Comparison of ENCODE assay signal across 8 cellular contexts in the genomic region with DNA sequence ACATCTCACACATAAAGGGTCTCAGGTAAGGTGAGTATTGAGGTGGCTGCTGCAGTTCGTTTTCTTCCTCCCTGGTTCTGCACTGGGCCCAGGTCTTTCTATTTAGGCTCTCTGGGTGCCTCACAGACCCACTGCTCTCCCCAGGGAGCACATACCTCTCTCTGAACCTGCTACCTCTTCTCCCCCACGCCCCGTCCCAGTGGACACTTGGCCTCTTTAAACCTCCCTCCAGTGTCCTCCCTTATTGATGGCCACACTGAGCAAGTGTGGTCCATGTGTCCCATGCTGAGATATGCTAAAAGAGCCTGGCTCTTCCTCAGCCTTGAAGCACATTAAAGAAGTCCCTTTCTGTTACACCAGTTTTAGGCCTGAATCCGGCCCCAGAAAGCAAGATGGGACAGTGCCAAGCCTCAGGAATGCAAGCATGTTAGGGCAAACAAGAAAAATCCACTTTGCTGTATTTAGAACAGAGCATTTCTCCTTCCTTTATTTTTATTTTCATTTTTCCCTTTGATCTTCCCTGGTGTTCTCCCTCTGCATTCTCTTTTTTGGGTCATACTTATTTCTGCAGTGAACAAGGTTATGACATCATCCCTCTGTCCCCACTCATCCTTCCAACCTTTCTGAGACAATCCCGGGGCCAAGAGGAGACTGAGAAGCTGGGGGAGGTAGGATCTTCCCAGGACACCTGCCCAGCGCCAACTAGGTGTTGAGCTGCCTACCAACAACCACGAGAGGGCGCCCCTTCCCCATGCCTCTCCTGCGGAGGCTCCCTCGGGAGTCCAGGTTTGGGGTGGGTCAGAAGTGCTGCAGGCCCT. TPM values are rescaled to one million over a fixed set of nuclear protein-coding genes. Genes with fewer than 3 reads are reported as not detected.
DNase-seq lines count a peak whose midpoint lies in the region; ATAC-seq and TF ChIP-seq lines count a peak whose summit lies in the region.

No MANE protein-coding gene starts in this region.

- intact Hi-C loops in left lung (cut with DNase I) = loop anchor here in 1 of 2 donors (10.0 kb wide), 1 partner anchor 182 kb away; no protein-coding TSS in a partner anchor

- ATAC-seq in HG02885 (IDR thresholded peaks at IDR 0.05; ENCODE audit: poor library complexity, unreplicated experiment) = peak; percentile 32
- peak; percentile 96 for ATAC-seq in left lung
- ATAC-seq in GM19328 (IDR thresholded peaks at IDR 0.05; ENCODE audit: unreplicated experiment) = no peak

- H3K27ac ChIP-seq in left lung = peak overlapping the region in 1 of 2 donors; percentile 74

- TF ChIP-seq CTCF in choroid plexus epithelial cell (conservative IDR thresholded peaks at IDR 0.05; ENCODE audit: low read depth, low read length) (peak; percentile 99), left lung (IDR thresholded peaks at IDR 0.05) (peak; percentile 87 to 94)

- H3K27me3 ChIP-seq in left lung = no peaks in the 10 kb centered on the region

- H3K9me3 ChIP-seq in left lung = no peaks in the 10 kb centered on the region

- no peak overlapping the region for H3K4me3 ChIP-seq in choroid plexus epithelial cell (ENCODE audit: low read depth, low read length)
- no peak overlapping the region for H3K4me3 ChIP-seq in left lung

- H3K36me3 ChIP-seq in left lung = no peaks in the 10 kb centered on the region

- peaks cover 7 to 62% of the 10 kb centered on the region in 2 donors for H3K4me1 ChIP-seq in left lung

- peak; percentile 58 for DNase-seq in GDM1 (lab: John Stamatoyannopoulos, UW)
- peak; percentile 69 for DNase-seq in NCI-H2227 (lab: John Stamatoyannopoulos, UW; ENCODE audit: unreplicated experiment)
- DNase-seq in activated CD4-positive, alpha-beta T cell treated with anti-CD3 and anti-CD28 coated beads for 24 hours (ENCODE audit: low read depth in 2 of 2) = peak; percentile 69 to 74
- DNase-seq in choroid plexus epithelial cell (ENCODE audit: low read depth) = peak; percentile 70
- DNase-seq in left lung = peak; percentile 81 to 95
- peak in 2 of 3 experiments; percentile 50 to 73 for DNase-seq in stimulated activated CD4-positive, alpha-beta T cell treated with anti-CD3 and anti-CD28 coated beads, TNF-alpha, amount 100 ng/mL, for 24 hours (ENCODE audit: low read depth in 3 of 3)

RNA-seq across cellular contexts. Expression of a gene that starts 5.0 kb away (rescaled TPM):
- total RNA-seq in left lung = 100 to 1,000 TPM in 1 of 2 donors, 1 to 10 TPM in 1; 8.0 to 222 TPM

RNA-seq across cellular contexts. Expression of a gene that starts 22.1 kb away (rescaled TPM):
- total RNA-seq in left lung = 10 to 100 TPM; 56.6 to 78.8 TPM
